In genomic region chr21:33666153-33666552, GRCh38 we compare ENCODE assay signal across 22 cellular contexts. TPM values are rescaled to one million over a fixed set of nuclear protein-coding genes. Genes with fewer than 3 reads are reported as not detected.
DNase-seq lines count a peak whose midpoint lies in the region; ATAC-seq and TF ChIP-seq lines count a peak whose summit lies in the region.
"Had no signal": no experiment of that assay in that cellular context is flagged by ENCODE, and none has a peak within 500 bp of the region (broad histone marks: within the 10 kb centered on the region; RNA-seq: fewer than 3 reads in every experiment).

No MANE protein-coding gene starts in this region.

- H3K27ac Mint-ChIP-seq in neural progenitor cell (no peak overlapping the region), CD14-positive monocyte (no peak overlapping the region)
- H3K27ac Mint-ChIP-seq in natural killer cell treated with Interleukin-12 subunit alpha and Interleukin-12 subunit beta and Interleukin-15 and Interleukin-18, amount 100 ng/mL, for 72 hours: no peak overlapping the region
- H3K27ac Mint-ChIP-seq: B cell, HFFc6, IgD-negative memory B cell had no signal

- H3K9me3 ChIP-seq in psoas muscle: no peaks in the 10 kb centered on the region
- no peaks in the 10 kb centered on the region for H3K9me3 ChIP-seq in neural progenitor cell (ENCODE audit: low read depth)

- peak; percentile 16 for DNase-seq in AG20443 (ENCODE audit: low spot score)
- DNase-seq in amniotic epithelial cell (ENCODE audit: low read depth): peak; percentile 58
- peak; percentile 35 for DNase-seq in fibroblast of pulmonary artery (ENCODE audit: low read depth)
- no peak for DNase-seq in psoas muscle
- no peak for DNase-seq in neural progenitor cell (ENCODE audit: low spot score)
- no peak for DNase-seq in NCI-H1930 (lab: John Stamatoyannopoulos, UW)
- no peak for DNase-seq in CD14-positive monocyte (ENCODE audit: low spot score)
- DNase-seq in natural killer cell treated with Interleukin-12 subunit alpha and Interleukin-12 subunit beta and Interleukin-15 and Interleukin-18, amount 100 ng/mL, for 72 hours (ENCODE audit: low spot score): no peak
- DNase-seq: 8988T, DMS79 treated with DMSO at 0.1 percent for 48 hours, H9, HFFc6, Karpas-422, NCI-H1417, NCI-H1694 treated with DMSO at 0.1 percent for 48 hours, NCI-H2107, NCI-H446 treated with DMSO at 0.1 percent for 48 hours, NCI-H526 treated with DMSO at 0.1 percent for 48 hours, OCI-M1, SJCRH30 had no signal

- peak; percentile 56 to 87 (median 78) for ATAC-seq in psoas muscle
- no peak for ATAC-seq in natural killer cell treated with Interleukin-12 subunit alpha and Interleukin-12 subunit beta and Interleukin-15 and Interleukin-18, amount 100 ng/mL, for 72 hours

- H3K4me3 ChIP-seq in fibroblast of pulmonary artery (replicated peaks; ENCODE audit: low read depth, low read length) (no peak overlapping the region), psoas muscle (no peak overlapping the region), neural progenitor cell (no peak overlapping the region)
- H3K4me3 ChIP-seq: SJCRH30 had no signal

- H3K4me1 Mint-ChIP-seq in neural progenitor cell: peaks cover 4% of the 10 kb centered on the region
- peaks cover 15% of the 10 kb centered on the region for H3K4me1 Mint-ChIP-seq in CD14-positive monocyte
- H3K4me1 Mint-ChIP-seq in natural killer cell treated with Interleukin-12 subunit alpha and Interleukin-12 subunit beta and Interleukin-15 and Interleukin-18, amount 100 ng/mL, for 72 hours (ENCODE audit: low read depth in 2 of 2): no peaks in the 10 kb centered on the region
- H3K4me1 Mint-ChIP-seq: B cell, IgD-negative memory B cell had no signal

- no peak overlapping the region for H3K4me3 Mint-ChIP-seq in neural progenitor cell
- H3K4me3 Mint-ChIP-seq in CD14-positive monocyte: no peak overlapping the region
- no peak overlapping the region for H3K4me3 Mint-ChIP-seq in natural killer cell treated with Interleukin-12 subunit alpha and Interleukin-12 subunit beta and Interleukin-15 and Interleukin-18, amount 100 ng/mL, for 72 hours
- H3K4me3 Mint-ChIP-seq: B cell, H9, HFFc6, IgD-negative memory B cell had no signal

- WGBS in psoas muscle, 3 donors: 83 to 88% (median 86%) methylated on average over 2 of the region's 2 CpGs

- no peak overlapping the region for H2AFZ ChIP-seq in neural progenitor cell (replicated peaks)

- no peak overlapping the region for H3K9ac ChIP-seq in neural progenitor cell

- H3K27me3 ChIP-seq in psoas muscle (ENCODE audit: insufficient read depth in 3 of 3, low read length in 2 of 3) (no peaks in the 10 kb centered on the region), neural progenitor cell (no peaks in the 10 kb centered on the region)
- H3K27me3 ChIP-seq: SJCRH30 had no signal

- H3K27ac ChIP-seq in psoas muscle (no peak overlapping the region), neural progenitor cell (no peak overlapping the region)
- H3K27ac ChIP-seq: SJCRH30 had no signal

- intact Hi-C loops in psoas muscle (cut with DNase I): no loop called here
- intact Hi-C loops in CD14-positive monocyte (cut with micrococcal nuclease): no loop called here

- no peak for TF ChIP-seq CTCF in fibroblast of pulmonary artery (IDR thresholded peaks at IDR 0.05; ENCODE audit: low read length, missing control alignments)
- TF ChIP-seq CTCF in psoas muscle (IDR thresholded peaks at IDR 0.05): no peak
- no peak for TF ChIP-seq CTCF in neural progenitor cell (IDR thresholded peaks at IDR 0.05)
- no peak for TF ChIP-seq CTCF in CD14-positive monocyte (IDR thresholded peaks at IDR 0.05)

- peaks cover 85% of the 10 kb centered on the region for H4K20me1 ChIP-seq in neural progenitor cell (ENCODE audit: low read depth)

- no peaks in the 10 kb centered on the region for H3F3A ChIP-seq in neural progenitor cell (ENCODE audit: low read depth)

- no peak overlapping the region for H3K4me2 ChIP-seq in neural progenitor cell

- peaks cover 100% of the 10 kb centered on the region for H3K79me2 ChIP-seq in neural progenitor cell (ENCODE audit: low read depth)

- H3K4me1 ChIP-seq in psoas muscle: peaks cover 27% of the 10 kb centered on the region
- no peaks in the 10 kb centered on the region for H3K4me1 ChIP-seq in neural progenitor cell
- H3K4me1 ChIP-seq: SJCRH30 had no signal

- peaks cover 4% of the 10 kb centered on the region for H3K27me3 Mint-ChIP-seq in neural progenitor cell (ENCODE audit: insufficient read depth, low read depth)
- H3K27me3 Mint-ChIP-seq in CD14-positive monocyte (ENCODE audit: low read depth in 3 of 3): no peaks in the 10 kb centered on the region
- peaks cover 0 to 4% of the 10 kb centered on the region in 2 donors for H3K27me3 Mint-ChIP-seq in natural killer cell treated with Interleukin-12 subunit alpha and Interleukin-12 subunit beta and Interleukin-15 and Interleukin-18, amount 100 ng/mL, for 72 hours

- H3K36me3 Mint-ChIP-seq in neural progenitor cell (peaks cover 37% of the 10 kb centered on the region), CD14-positive monocyte (peaks cover under 1 to 2% of the 10 kb centered on the region in 2 donors)
- H3K36me3 Mint-ChIP-seq in natural killer cell treated with Interleukin-12 subunit alpha and Interleukin-12 subunit beta and Interleukin-15 and Interleukin-18, amount 100 ng/mL, for 72 hours: no peaks in the 10 kb centered on the region

- H3K9me3 Mint-ChIP-seq in neural progenitor cell (peaks cover 17% of the 10 kb centered on the region), CD14-positive monocyte (peaks cover 0 to 9% (median 4%) of the 10 kb centered on the region in 7 donors)
- H3K9me3 Mint-ChIP-seq in natural killer cell treated with Interleukin-12 subunit alpha and Interleukin-12 subunit beta and Interleukin-15 and Interleukin-18, amount 100 ng/mL, for 72 hours: no peaks in the 10 kb centered on the region
- H3K9me3 Mint-ChIP-seq: H9, IgD-negative memory B cell had no signal

- H3K36me3 ChIP-seq in psoas muscle (ENCODE audit: insufficient read depth in 1 of 2, low read depth in 1 of 2) (no peaks in the 10 kb centered on the region), neural progenitor cell (no peaks in the 10 kb centered on the region)
- H3K36me3 ChIP-seq: SJCRH30 had no signal

RNA-seq across cellular contexts. Expression of gene ITSN1, which starts 23.9 kb away (rescaled TPM):
- total RNA-seq in psoas muscle (10 to 100 TPM; 18.1 to 43.8 (median 24.7) TPM), neural progenitor cell (ENCODE audit: low replicate concordance) (103 and 136 TPM in 2 replicates)
- polyA plus RNA-seq in psoas muscle (10 to 100 TPM in 1 of 3 donors, 1 to 10 TPM in 2; 9.3 to 24.3 (median 9.8) TPM), CD14-positive monocyte (1 to 10 TPM; 4.7 to 5.1 TPM)
- 1 to 10 TPM; 4.0 to 8.1 TPM for total RNA-seq in natural killer cell treated with Interleukin-12 subunit alpha and Interleukin-12 subunit beta and Interleukin-15 and Interleukin-18, amount 100 ng/mL, for 72 hours

RNA-seq across cellular contexts. Expression of gene CRYZL1, which starts 24.6 kb away (rescaled TPM):
- total RNA-seq in psoas muscle (10 to 100 TPM; 14.0 to 22.6 (median 18.8) TPM), neural progenitor cell (ENCODE audit: low replicate concordance) (38.2 and 80.0 TPM in 2 replicates)
- polyA plus RNA-seq in psoas muscle (10 to 100 TPM; 12.8 to 37.7 (median 15.7) TPM), CD14-positive monocyte (10 to 100 TPM; 25.9 to 26.1 TPM)
- total RNA-seq in natural killer cell treated with Interleukin-12 subunit alpha and Interleukin-12 subunit beta and Interleukin-15 and Interleukin-18, amount 100 ng/mL, for 72 hours: 10 to 100 TPM; 28.0 to 31.7 TPM

Comparison
In these comparisons a context has a peak if more than half of its experiments do, and no peak if none do; other contexts are left out.
1. DNase-seq: peak in AG20443 (single experiment), amniotic epithelial cell (single experiment) and fibroblast of pulmonary artery (single experiment); none in psoas muscle (0 of 2), neural progenitor cell (single experiment), NCI-H1930 (0 of 2), CD14-positive monocyte (single experiment) and natural killer cell treated with Interleukin-12 subunit alpha and Interleukin-12 subunit beta and Interleukin-15 and Interleukin-18, amount 100 ng/mL, for 72 hours (single experiment).
2. ATAC-seq: peak in psoas muscle (4 of 4); none in natural killer cell treated with Interleukin-12 subunit alpha and Interleukin-12 subunit beta and Interleukin-15 and Interleukin-18, amount 100 ng/mL, for 72 hours (0 of 2).